18 cellular contexts compared by ENCODE assay signal in genomic region chr4:139782926-139783542, GRCh38.
DNase-seq lines count a peak whose midpoint lies in the region; ATAC-seq, FAIRE-seq and TF ChIP-seq lines count a peak whose summit lies in the region.
"Had no signal": no experiment of that assay in that cellular context is flagged by ENCODE, and none has a peak within 500 bp of the region (broad histone marks: within the 10 kb centered on the region; RNA-seq: fewer than 3 reads in every experiment).

No MANE protein-coding gene starts in this region.

- no peak overlapping the region for H3K18ac ChIP-seq in H1 (ENCODE audit: extremely low read depth, low read length)

- H3K27ac Mint-ChIP-seq in neural crest cell (ENCODE audit: unreplicated experiment) = peak overlapping the region; percentile 97

- H3K4ac ChIP-seq in H1 (replicated peaks; ENCODE audit: insufficient read length, low read depth, low read length) = no peak overlapping the region

- H3K23me2 ChIP-seq in H1 (ENCODE audit: low read depth, low read length) = no peaks in the 10 kb centered on the region

- BruUV-seq in HepG2 (replicated peaks; lab: Mats Ljungman, UMichigan) = no TSS peak

- H3K36me3 ChIP-seq in HepG2 (replicated peaks in 1 of 2; ENCODE audit: control insufficient read depth in 1 of 2, insufficient read depth in 2 of 2, low read length in 2 of 2) (no peaks in the 10 kb centered on the region), right lobe of liver (no peaks in the 10 kb centered on the region), H1 (ENCODE audit: control insufficient read depth in 2 of 4, insufficient read depth in 4 of 4, low read length in 3 of 4) (no peaks in the 10 kb centered on the region)
- H3K36me3 ChIP-seq: Peyer's patch had no signal

- no peak overlapping the region for H2AK5ac ChIP-seq in H1 (ENCODE audit: low read depth, low read length)

- H4K5ac ChIP-seq in H1 (ENCODE audit: insufficient read length, low read depth, low read length) = no peak overlapping the region

- H3K14ac ChIP-seq in H1 (ENCODE audit: insufficient read length) = no peak overlapping the region

- H4K91ac ChIP-seq in H1 (replicated peaks; ENCODE audit: insufficient read length, low read length) = peak overlapping the region; percentile 29

- ATAC-seq in HepG2 = peak; percentile 37; the same call in 2 of the 3 replicates
- no peak for ATAC-seq in right lobe of liver
- ATAC-seq in GM18498 (IDR thresholded peaks at IDR 0.05; ENCODE audit: unreplicated experiment) = no peak
- ATAC-seq in HG03442 (IDR thresholded peaks at IDR 0.05; ENCODE audit: unreplicated experiment) = no peak
- ATAC-seq: HCT116 had no signal

- TF ChIP-seq POLR2A in HepG2 (IDR thresholded peaks at IDR 0.05; ENCODE audit: insufficient read depth in 1 of 2, low read depth in 2 of 2, low read length in 2 of 2) (no peak), right lobe of liver (IDR thresholded peaks at IDR 0.05) (no peak), H1 (IDR thresholded peaks at IDR 0.05; ENCODE audit: control extremely low read depth in 1 of 2, low read depth in 2 of 2, low read length in 2 of 2) (no peak)

- peaks cover under 1% of the 10 kb centered on the region for H3K9me3 Mint-ChIP-seq in neural crest cell

- no peak overlapping the region for H2BK120ac ChIP-seq in H1 (replicated peaks; ENCODE audit: low read depth, low read length)

- H3K23ac ChIP-seq in H1 (ENCODE audit: insufficient read length) = no peak overlapping the region

- no peak overlapping the region for H2BK5ac ChIP-seq in H1 (ENCODE audit: low read depth, low read length)

- no peak overlapping the region for H3K27ac ChIP-seq in HepG2 (ENCODE audit: extremely low read length, insufficient read depth, low read length)
- H3K27ac ChIP-seq in right lobe of liver = no peak overlapping the region
- H3K27ac ChIP-seq in H1 (ENCODE audit: low read depth, low read length) = no peak overlapping the region
- H3K27ac ChIP-seq: HL-60, Peyer's patch had no signal

- peak overlapping the region; percentile 51 for H3K4me2 ChIP-seq in HepG2 (ENCODE audit: low read depth, low read length)
- H3K4me2 ChIP-seq in H1 (ENCODE audit: insufficient read depth in 1 of 2, low read depth in 2 of 2, low read length in 2 of 2) = no peak overlapping the region

- no peak overlapping the region for H4K8ac ChIP-seq in H1 (ENCODE audit: extremely low read depth, insufficient read depth, low read length)

- TF ChIP-seq EP300 in HepG2 (IDR thresholded peaks at IDR 0.05; ENCODE audit: low read depth in 2 of 2, low read length in 2 of 2) (no peak), HepG2 (CRISPR knock-in tag; IDR thresholded peaks at IDR 0.05; ENCODE audit: borderline replicate concordance) (no peak), H1 (IDR thresholded peaks at IDR 0.05; ENCODE audit: borderline replicate concordance in 1 of 2, low read depth in 2 of 2, low read length in 2 of 2) (no peak)

- no peaks in the 10 kb centered on the region for H3K36me3 Mint-ChIP-seq in neural crest cell (ENCODE audit: low read depth)

- H3K56ac ChIP-seq in H1 (replicated peaks; ENCODE audit: insufficient read length, low read depth, low read length) = no peak overlapping the region

- H3K4me1 ChIP-seq in HepG2 (ENCODE audit: insufficient read depth, low read length) = peaks cover 37% of the 10 kb centered on the region
- H3K4me1 ChIP-seq in right lobe of liver = no peaks in the 10 kb centered on the region
- peaks cover 5 to 10% (median 6%) of the 10 kb centered on the region in 4 experiments; a peak in 5 of 7 replicates for H3K4me1 ChIP-seq in H1 (replicated peaks in 1 of 4; ENCODE audit: control insufficient read depth in 3 of 4, insufficient read depth in 4 of 4, low read length in 3 of 4)
- H3K4me1 ChIP-seq: Peyer's patch had no signal

- H3K4me3 ChIP-seq in HepG2 (replicated peaks in 1 of 3; ENCODE audit: insufficient read depth in 1 of 3, low read depth in 2 of 3, low read length in 3 of 3) (no peak overlapping the region), right lobe of liver (no peak overlapping the region), H1 (ENCODE audit: extremely low read depth in 1 of 4, insufficient read depth in 2 of 4, low read depth in 3 of 4, low read length in 4 of 4) (no peak overlapping the region)
- H3K4me3 ChIP-seq: Peyer's patch had no signal

- no peaks in the 10 kb centered on the region for H3K9me3 ChIP-seq in HepG2 (ENCODE audit: low read length)
- H3K9me3 ChIP-seq in right lobe of liver = no peaks in the 10 kb centered on the region
- no peaks in the 10 kb centered on the region for H3K9me3 ChIP-seq in H1 (ENCODE audit: insufficient read depth in 2 of 2, low read depth in 1 of 2, low read length in 1 of 2)
- H3K9me3 ChIP-seq: Peyer's patch had no signal

- TF ChIP-seq CTCF in HepG2 (CRISPR knock-in tag; IDR thresholded peaks at IDR 0.05) = no peak
- no peak for TF ChIP-seq CTCF in right lobe of liver (IDR thresholded peaks at IDR 0.05)
- TF ChIP-seq CTCF in H1 (IDR thresholded peaks at IDR 0.05; ENCODE audit: control extremely low read depth in 1 of 3, insufficient read depth in 1 of 3, low read depth in 1 of 3, low read length in 3 of 3) = no peak
- no peak for TF ChIP-seq CTCF in neural crest cell (conservative IDR thresholded peaks at IDR 0.05)

- no peaks in the 10 kb centered on the region for H3K27me3 Mint-ChIP-seq in neural crest cell (ENCODE audit: low read depth)

- H3K27me3 ChIP-seq in HepG2 (ENCODE audit: control insufficient read depth in 1 of 2, insufficient read depth in 2 of 2, low read length in 2 of 2) (peaks cover 0 to 11% of the 10 kb centered on the region in 2 experiments; a peak in 2 of 5 replicates), right lobe of liver (no peaks in the 10 kb centered on the region), H1 (replicated peaks in 1 of 4; ENCODE audit: control insufficient read depth in 3 of 4, extremely low read depth in 1 of 4, insufficient read depth in 3 of 4, low read length in 3 of 4) (no peaks in the 10 kb centered on the region)
- H3K27me3 ChIP-seq: Peyer's patch had no signal

- H4K20me1 ChIP-seq in HepG2 (ENCODE audit: insufficient read depth, low read length) (no peaks in the 10 kb centered on the region), H1 (replicated peaks in 1 of 2; ENCODE audit: control insufficient read depth in 1 of 2, insufficient read depth in 2 of 2, low read length in 2 of 2) (no peaks in the 10 kb centered on the region)

- no peak for FAIRE-seq in HepG2 (lab: Jason Lieb, UNC)
- no peak for FAIRE-seq in H1 (lab: Jason Lieb, UNC)
- FAIRE-seq: A204.1 had no signal

- peaks cover 82% of the 10 kb centered on the region for H3K4me1 Mint-ChIP-seq in neural crest cell

- H2AFZ ChIP-seq in HepG2 (ENCODE audit: low read length) (no peak overlapping the region), H1 (ENCODE audit: low read length) (no peak overlapping the region)

- H2BK15ac ChIP-seq in H1 (ENCODE audit: low read length) = peak overlapping the region; percentile 54; the same call in 1 of the 2 replicates

- intact Hi-C loops in HepG2 (cut with micrococcal nuclease; ENCODE audit: unreplicated experiment) (no loop called here), right lobe of liver (cut with DNase I) (no loop called here)

- TF ChIP-seq RAD21 in HepG2 (CRISPR knock-in tag; IDR thresholded peaks at IDR 0.05) (no peak), H1 (IDR thresholded peaks at IDR 0.05 in 1 of 2, conservative IDR thresholded peaks at IDR 0.05 in 1 of 2; ENCODE audit: low read depth in 2 of 2, low read length in 2 of 2) (no peak)

- no peak overlapping the region for H2BK20ac ChIP-seq in H1 (ENCODE audit: low read length)

- CTCF ChIA-PET in HepG2 (lab: Yijun Ruan, JAX; ENCODE audit: low intra/inter-chr PET ratio, low total read pairs) (no interaction called here), H1 (lab: Charles Lee; ENCODE audit: partially characterized antibody) (interaction anchor here (0.6 to 2.0 kb wide), 6 partner anchors 13 to 470 kb away, joined by 3 to 10 read pairs (median 3); no protein-coding TSS in a partner anchor)

- in situ Hi-C loops in HepG2 (cut with HindIII; ENCODE audit: extremely low pct_ligation_motif_present, low pct_unique_long_range_greater_than_20kb) = no loop called here

- POLR2A ChIA-PET in HepG2 (lab: Yijun Ruan, JAX) = no interaction called here
- POLR2A ChIA-PET in H1 (lab: Charles Lee; ENCODE audit: partially characterized antibody) = no interaction called here

- peak overlapping the region; percentile 66 for H3K4me3 Mint-ChIP-seq in neural crest cell

- WGBS in HepG2 (ENCODE audit: low lambda C conversion rate) = 47% methylated on average over 7 of the region's 7 CpGs
- 90% methylated on average over 7 of the region's 7 CpGs for WGBS in right lobe of liver (ENCODE audit: insufficient coverage, low coverage, low lambda C conversion rate, missing lambda C conversion rate)
- 77% methylated on average over 7 of the region's 7 CpGs; no CpG with 5 or more reads in 1 of the 2 experiments for whole genome bisulfite sequencing in H1 (ENCODE audit: extremely low coverage in 1 of 2, insufficient coverage in 1 of 2, insufficient read length in 1 of 2, insufficient replicate concordance in 2 of 2, low coverage in 1 of 2, low lambda C conversion rate in 2 of 2, missing lambda C conversion rate in 1 of 2), 2 experiments

- H3K79me2 ChIP-seq in HepG2 (ENCODE audit: insufficient read depth, low read length) (no peaks in the 10 kb centered on the region), H1 (ENCODE audit: control insufficient read depth in 1 of 2, insufficient read depth in 2 of 2, low read length in 2 of 2) (no peaks in the 10 kb centered on the region)

- no peaks in the 10 kb centered on the region for H3K79me1 ChIP-seq in H1 (ENCODE audit: low read depth, low read length)

- 0 out of 2 replicates have a peak overlapping the region, but pooled peaks have one; percentile 18 for H2BK12ac ChIP-seq in H1 (ENCODE audit: low read depth, low read length)

- H3K9ac ChIP-seq in HepG2 (ENCODE audit: insufficient read depth, low read depth, low read length) = no peak overlapping the region
- H3K9ac ChIP-seq in H1 (replicated peaks in 1 of 4; ENCODE audit: extremely low read depth in 1 of 4, low read depth in 3 of 4, low read length in 3 of 4) = no peak overlapping the region

- DNase-seq in HepG2 (ENCODE audit: low spot score) = no peak
- no peak for DNase-seq in right lobe of liver
- no peak for DNase-seq in H1 (ENCODE audit: low read depth in 1 of 2, low spot score in 2 of 2)
- DNase-seq in neural crest cell (ENCODE audit: low read depth, low spot score) = no peak
- no peak for DNase-seq in pons (ENCODE audit: low spot score)
- DNase-seq in hippocampal formation (lab: John Stamatoyannopoulos, UW) = no peak
- DNase-seq: EL, KBM-7, NCI-H1105, NCI-H1694 treated with DMSO at 0.1 percent for 48 hours, NCI-H2171 treated with DMSO at 0.1 percent for 48 hours, Peyer's patch, Right ventricle myocardium superior had no signal

TF ChIP-seq in HepG2, 621 proteins besides CTCF, POLR2A, EP300 and RAD21:
- no peak for TF ChIP-seq ZNF773 (CRISPR knock-in tag; IDR thresholded peaks at IDR 0.05; ENCODE audit: borderline replicate concordance)
